ENCODE assay signal across 8 cellular contexts in the genomic region with DNA sequence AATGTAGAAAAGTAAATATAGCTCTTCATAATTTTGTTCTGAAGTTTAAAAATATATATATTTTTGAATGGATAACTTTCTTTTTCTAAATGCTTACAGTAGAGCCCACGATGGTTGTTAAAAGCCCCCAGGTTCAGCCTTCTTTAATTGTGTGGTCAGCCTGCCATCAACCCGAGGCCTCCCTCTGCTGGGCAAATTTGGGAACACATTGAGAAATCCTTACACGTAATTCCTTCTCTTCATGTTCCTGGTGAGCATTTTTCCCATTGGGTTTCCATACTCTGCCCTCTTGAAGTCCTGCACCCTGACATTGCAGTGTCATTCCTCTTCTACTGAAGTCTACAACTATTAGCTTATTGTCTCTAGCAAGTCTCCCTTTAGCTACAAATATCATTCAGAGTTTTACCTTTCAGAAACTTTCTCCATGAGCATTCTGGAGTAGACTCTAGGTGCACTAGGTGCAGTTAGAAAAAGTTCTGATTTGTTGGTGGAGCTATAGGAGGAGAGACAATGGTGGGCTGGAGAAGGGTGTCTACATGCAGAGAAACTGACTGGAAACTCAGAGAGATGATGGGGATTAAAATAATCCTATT. TPM values are rescaled to one million over a fixed set of nuclear protein-coding genes. Genes with fewer than 3 reads are reported as not detected.
A peak's percentile ranks its signal among the peaks of the same experiment; 100 is the strongest.
DNase-seq lines count a peak whose midpoint lies in the region; ATAC-seq, FAIRE-seq and TF ChIP-seq lines count a peak whose summit lies in the region.

No MANE protein-coding gene starts in this region.

- H3K27ac ChIP-seq in DND-41 (ENCODE audit: low read length) (no peak overlapping the region), SJSA1 (no peak overlapping the region)

- FAIRE-seq in HTR-8/SVneo (lab: Jason Lieb, UNC) = peak; percentile 44

- TF ChIP-seq CTCF in DND-41 (IDR thresholded peaks at IDR 0.05; ENCODE audit: borderline replicate concordance, extremely low read depth, low read length, poor library complexity, severe bottlenecking) = peak; percentile 81
- peak; percentile 88 for TF ChIP-seq CTCF in astrocyte of the spinal cord (IDR thresholded peaks at IDR 0.05; ENCODE audit: low read depth, low read length)

- no peak overlapping the region for H3K9ac ChIP-seq in DND-41 (ENCODE audit: low read depth, low read length)

- no peak overlapping the region for H3K4me2 ChIP-seq in DND-41 (ENCODE audit: insufficient read depth, low read length)

- in situ Hi-C loops in astrocyte of the spinal cord (cut with HindIII; ENCODE audit: low sequenced_read_pairs) = no loop called here

- H3K9me3 ChIP-seq in DND-41 (ENCODE audit: insufficient read depth, low read length, severe bottlenecking) (no peaks in the 10 kb centered on the region), SJSA1 (replicated peaks) (no peaks in the 10 kb centered on the region)

- H3K36me3 ChIP-seq in DND-41 (ENCODE audit: insufficient read depth, low read length) (peaks cover 11% of the 10 kb centered on the region), SJSA1 (no peaks in the 10 kb centered on the region; the same call in 1 of the 2 replicates)

- no peaks in the 10 kb centered on the region for H3K4me1 ChIP-seq in DND-41 (ENCODE audit: insufficient read depth, low read length)
- H3K4me1 ChIP-seq in SJSA1 (replicated peaks) = no peaks in the 10 kb centered on the region; the same call in 1 of the 2 replicates

- ATAC-seq in DND-41 (ENCODE audit: insufficient read depth, low read depth) = peak; percentile 67; the same call in 2 of the 3 replicates
- no peak for ATAC-seq in HG03432 (IDR thresholded peaks at IDR 0.05; ENCODE audit: unreplicated experiment)
- ATAC-seq in GM21423 (IDR thresholded peaks at IDR 0.05; ENCODE audit: unreplicated experiment) = no peak

- H2AFZ ChIP-seq in DND-41 (ENCODE audit: low read depth, low read length) = no peak overlapping the region

- H4K20me1 ChIP-seq in DND-41 (ENCODE audit: insufficient read depth, low read length) = 0 out of 2 replicates have a peak, but pooled peaks cover 4% of the 10 kb centered on the region

- H3K27me3 ChIP-seq in DND-41 (ENCODE audit: insufficient read depth, low read length, poor library complexity) (no peaks in the 10 kb centered on the region), SJSA1 (replicated peaks) (no peaks in the 10 kb centered on the region)

- DNase-seq in DND-41 = peak; percentile 57
- DNase-seq in HTR-8/SVneo (ENCODE audit: insufficient read length, low spot score) = no peak
- peak; percentile 33 to 58 for DNase-seq in SJSA1 (ENCODE audit: low read depth in 1 of 2, low spot score in 2 of 2)
- peak; percentile 57 for DNase-seq in astrocyte of the spinal cord (ENCODE audit: low read depth, low spot score)
- DNase-seq in iPS-NIHi7 (ENCODE audit: extremely low spot score) = peak; percentile 74
- DNase-seq in stimulated activated CD4-positive, alpha-beta T cell treated with anti-CD3 and anti-CD28 coated beads, Interleukin-2, amount 100 ng/mL, for 24 hours = peak; percentile 56 to 68

- H3K4me3 ChIP-seq in DND-41 (ENCODE audit: low read depth in 1 of 2, low read length in 2 of 2) (no peak overlapping the region), SJSA1 (no peak overlapping the region), astrocyte of the spinal cord (ENCODE audit: low read depth, low read length) (no peak overlapping the region)

- no peaks in the 10 kb centered on the region for H3K79me2 ChIP-seq in DND-41 (ENCODE audit: insufficient read depth, low read length)

RNA-seq across cellular contexts. Expression of a gene that starts 40.6 kb away (rescaled TPM):
- total RNA-seq in SJSA1 (2014; rRNA removed; shearing (Covaris generic)) = 7.0 and 7.2 TPM in 2 replicates
